ENCODE assay signal across 2 cellular contexts in the genomic region with DNA sequence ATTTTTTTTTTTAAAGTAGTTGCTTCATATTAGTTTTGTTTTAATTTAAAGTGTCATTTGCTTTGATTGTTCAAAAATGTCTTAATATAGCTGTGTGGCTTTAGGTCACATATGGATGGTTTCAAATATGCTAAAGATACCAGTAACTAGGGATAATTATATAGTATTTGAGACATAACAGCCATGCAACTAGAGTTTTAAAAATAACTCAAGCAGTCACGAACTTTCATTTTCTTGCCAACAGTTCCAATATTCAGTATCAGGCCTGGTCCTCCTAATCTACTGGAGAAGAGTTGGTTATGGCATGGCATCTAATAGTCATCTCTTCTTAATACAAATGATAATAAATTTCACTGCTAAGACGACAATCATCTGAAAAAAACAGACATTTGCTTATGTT.
TF ChIP-seq lines count a peak whose summit lies in the region.

No MANE protein-coding gene starts in this region.

TF ChIP-seq in SK-N-SH, 30 proteins besides CTCF, POLR2A, EP300 and RAD21 (continued from another document):
- TF ChIP-seq SMC3 (IDR thresholded peaks at IDR 0.05; ENCODE audit: low read depth, low read length): no peak
- TF ChIP-seq, protein P1, sequence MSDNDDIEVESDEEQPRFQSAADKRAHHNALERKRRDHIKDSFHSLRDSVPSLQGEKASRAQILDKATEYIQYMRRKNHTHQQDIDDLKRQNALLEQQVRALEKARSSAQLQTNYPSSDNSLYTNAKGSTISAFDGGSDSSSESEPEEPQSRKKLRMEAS (IDR thresholded peaks at IDR 0.05; ENCODE audit: low read depth): no peak
- TF ChIP-seq RFX5 (IDR thresholded peaks at IDR 0.05; ENCODE audit: low read length): no peak
- TF ChIP-seq USF1 (IDR thresholded peaks at IDR 0.05; ENCODE audit: borderline replicate concordance, low read depth): no peak
- TF ChIP-seq POLR2AphosphoS5 (IDR thresholded peaks at IDR 0.05; ENCODE audit: low read depth, low read length): no peak
- no peak for TF ChIP-seq TAF1 (IDR thresholded peaks at IDR 0.05; ENCODE audit: borderline replicate concordance, low read depth, low read length)
- TF ChIP-seq REST (IDR thresholded peaks at IDR 0.05; ENCODE audit: low read depth, low read length): no peak
- no peak for TF ChIP-seq SIN3A (IDR thresholded peaks at IDR 0.05; ENCODE audit: borderline replicate concordance, low read depth, low read length)
- TF ChIP-seq, protein P2, sequence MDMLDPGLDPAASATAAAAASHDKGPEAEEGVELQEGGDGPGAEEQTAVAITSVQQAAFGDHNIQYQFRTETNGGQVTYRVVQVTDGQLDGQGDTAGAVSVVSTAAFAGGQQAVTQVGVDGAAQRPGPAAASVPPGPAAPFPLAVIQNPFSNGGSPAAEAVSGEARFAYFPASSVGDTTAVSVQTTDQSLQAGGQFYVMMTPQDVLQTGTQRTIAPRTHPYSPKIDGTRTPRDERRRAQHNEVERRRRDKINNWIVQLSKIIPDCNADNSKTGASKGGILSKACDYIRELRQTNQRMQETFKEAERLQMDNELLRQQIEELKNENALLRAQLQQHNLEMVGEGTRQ (IDR thresholded peaks at IDR 0.05; ENCODE audit: borderline replicate concordance, low read depth, low read length): no peak
- TF ChIP-seq MXI1 (IDR thresholded peaks at IDR 0.05; ENCODE audit: low read depth, low read length): no peak
- no peak for TF ChIP-seq FOSL2 (IDR thresholded peaks at IDR 0.05; ENCODE audit: borderline replicate concordance, low read depth)

TF ChIP-seq in SK-N-SH treated with all-trans-retinoic acid at 6 μM for 48 hours, 23 proteins besides CTCF, POLR2A, EP300 and RAD21 (continued from another document):
- TF ChIP-seq, protein P3, sequence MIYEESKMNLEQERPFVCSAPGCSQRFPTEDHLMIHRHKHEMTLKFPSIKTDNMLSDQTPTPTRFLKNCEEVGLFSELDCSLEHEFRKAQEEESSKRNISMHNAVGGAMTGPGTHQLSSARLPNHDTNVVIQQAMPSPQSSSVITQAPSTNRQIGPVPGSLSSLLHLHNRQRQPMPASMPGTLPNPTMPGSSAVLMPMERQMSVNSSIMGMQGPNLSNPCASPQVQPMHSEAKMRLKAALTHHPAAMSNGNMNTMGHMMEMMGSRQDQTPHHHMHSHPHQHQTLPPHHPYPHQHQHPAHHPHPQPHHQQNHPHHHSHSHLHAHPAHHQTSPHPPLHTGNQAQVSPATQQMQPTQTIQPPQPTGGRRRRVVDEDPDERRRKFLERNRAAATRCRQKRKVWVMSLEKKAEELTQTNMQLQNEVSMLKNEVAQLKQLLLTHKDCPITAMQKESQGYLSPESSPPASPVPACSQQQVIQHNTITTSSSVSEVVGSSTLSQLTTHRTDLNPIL (CRISPR knock-in tag; IDR thresholded peaks at IDR 0.05; ENCODE audit: low read depth): no peak
- TF ChIP-seq TSHZ2 (CRISPR knock-in tag; IDR thresholded peaks at IDR 0.05) (no peak), ARNTL (CRISPR knock-in tag; IDR thresholded peaks at IDR 0.05; ENCODE audit: borderline replicate concordance, low read depth) (no peak), RARB (CRISPR knock-in tag; IDR thresholded peaks at IDR 0.05) (no peak), TOX (CRISPR knock-in tag; IDR thresholded peaks at IDR 0.05; ENCODE audit: borderline replicate concordance) (no peak)
- TF ChIP-seq, protein P4, sequence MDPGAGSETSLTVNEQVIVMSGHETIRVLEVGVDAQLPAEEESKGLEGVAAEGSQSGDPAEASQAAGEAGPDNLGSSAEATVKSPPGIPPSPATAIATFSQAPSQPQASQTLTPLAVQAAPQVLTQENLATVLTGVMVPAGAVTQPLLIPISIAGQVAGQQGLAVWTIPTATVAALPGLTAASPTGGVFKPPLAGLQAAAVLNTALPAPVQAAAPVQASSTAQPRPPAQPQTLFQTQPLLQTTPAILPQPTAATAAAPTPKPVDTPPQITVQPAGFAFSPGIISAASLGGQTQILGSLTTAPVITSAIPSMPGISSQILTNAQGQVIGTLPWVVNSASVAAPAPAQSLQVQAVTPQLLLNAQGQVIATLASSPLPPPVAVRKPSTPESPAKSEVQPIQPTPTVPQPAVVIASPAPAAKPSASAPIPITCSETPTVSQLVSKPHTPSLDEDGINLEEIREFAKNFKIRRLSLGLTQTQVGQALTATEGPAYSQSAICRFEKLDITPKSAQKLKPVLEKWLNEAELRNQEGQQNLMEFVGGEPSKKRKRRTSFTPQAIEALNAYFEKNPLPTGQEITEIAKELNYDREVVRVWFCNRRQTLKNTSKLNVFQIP (CRISPR knock-in tag; IDR thresholded peaks at IDR 0.05; ENCODE audit: borderline replicate concordance, low read depth): no peak
